8 cellular contexts compared by ENCODE assay signal in genomic region chr19:45613926-45614725, GRCh38. TPM values are rescaled to one million over a fixed set of nuclear protein-coding genes. Genes with fewer than 3 reads are reported as not detected.
DNase-seq lines count a peak whose midpoint lies in the region; TF ChIP-seq lines count a peak whose summit lies in the region.

No MANE protein-coding gene starts in this region.

- no peak for TF ChIP-seq CTCF in AG09309 (IDR thresholded peaks at IDR 0.05; ENCODE audit: control insufficient read depth, insufficient read depth, low read depth, low read length, missing control alignments)

- DNase-seq in AG09309 (ENCODE audit: low read depth): peak; percentile 85
- DNase-seq in GM19240 (ENCODE audit: insufficient read length, low spot score): peak; percentile 57
- peak; percentile 41 for DNase-seq in NOMO-1 treated with dmso at 0.1 percent for 144 hours (lab: John Stamatoyannopoulos, UW; ENCODE audit: unreplicated experiment)
- peak; percentile 43 for DNase-seq in brain pericyte (ENCODE audit: low read depth, low spot score)
- DNase-seq in NCI-H2227 (lab: John Stamatoyannopoulos, UW; ENCODE audit: unreplicated experiment): no peak
- DNase-seq in G401 (ENCODE audit: low spot score): no peak
- DNase-seq in hippocampal formation (lab: John Stamatoyannopoulos, UW): no peak

- H3K27me3 ChIP-seq in muscle layer of duodenum (ENCODE audit: low read depth, low read length): no peaks in the 10 kb centered on the region

- in situ Hi-C loops in G401 (cut with HindIII; ENCODE audit: low sequenced_read_pairs): no loop called here

- peaks cover 3 to 4% of the 10 kb centered on the region in 2 donors for H3K4me1 ChIP-seq in muscle layer of duodenum (ENCODE audit: control insufficient read depth in 1 of 2, insufficient read depth in 2 of 2, low read length in 2 of 2)

- H3K4me3 ChIP-seq in AG09309 (ENCODE audit: control insufficient read depth, low read depth, low read length) (no peak overlapping the region), muscle layer of duodenum (ENCODE audit: low read depth in 1 of 2, low read length in 2 of 2) (no peak overlapping the region)

- peaks cover 8 to 38% of the 10 kb centered on the region in 2 donors for H3K36me3 ChIP-seq in muscle layer of duodenum (ENCODE audit: control insufficient read depth in 1 of 2, insufficient read depth in 2 of 2, low read length in 2 of 2)

- peak overlapping the region; percentile 76 for H3K27ac ChIP-seq in muscle layer of duodenum (ENCODE audit: low read length)

- no peaks in the 10 kb centered on the region for H3K9me3 ChIP-seq in muscle layer of duodenum (ENCODE audit: control insufficient read depth in 1 of 2, low read length in 2 of 2)

RNA-seq across cellular contexts. Expression of gene GPR4, which starts 12.1 kb away (rescaled TPM):
- total RNA-seq in G401 (2014; rRNA removed; shearing (Covaris generic)): 0.14 TPM in 1 of 2 replicates, not detected in the other

RNA-seq across cellular contexts. Expression of gene EML2, which starts 25.1 kb away (rescaled TPM):
- 34.5 and 52.9 TPM in 2 replicates for total RNA-seq in G401 (2014; rRNA removed; shearing (Covaris generic))

RNA-seq across cellular contexts. Expression of gene OPA3, which starts 29.5 kb away (rescaled TPM):
- 6.3 and 14.4 TPM in 2 replicates for total RNA-seq in G401 (2014; rRNA removed; shearing (Covaris generic))

RNA-seq across cellular contexts. Expression of gene GIPR, which starts 53.9 kb away (rescaled TPM):
- total RNA-seq in G401 (2014; rRNA removed; shearing (Covaris generic)): 4.2 and 8.0 TPM in 2 replicates

Comparison
In these comparisons a context has a peak if more than half of its experiments do, and no peak if none do; other contexts are left out.
1. DNase-seq: peak in AG09309 (single experiment), GM19240 (single experiment), NOMO-1 treated with dmso at 0.1 percent for 144 hours (single experiment) and brain pericyte (single experiment); none in NCI-H2227 (single experiment), G401 (single experiment) and hippocampal formation (0 of 2).